28 cellular contexts compared by ENCODE assay signal in the genomic region with DNA sequence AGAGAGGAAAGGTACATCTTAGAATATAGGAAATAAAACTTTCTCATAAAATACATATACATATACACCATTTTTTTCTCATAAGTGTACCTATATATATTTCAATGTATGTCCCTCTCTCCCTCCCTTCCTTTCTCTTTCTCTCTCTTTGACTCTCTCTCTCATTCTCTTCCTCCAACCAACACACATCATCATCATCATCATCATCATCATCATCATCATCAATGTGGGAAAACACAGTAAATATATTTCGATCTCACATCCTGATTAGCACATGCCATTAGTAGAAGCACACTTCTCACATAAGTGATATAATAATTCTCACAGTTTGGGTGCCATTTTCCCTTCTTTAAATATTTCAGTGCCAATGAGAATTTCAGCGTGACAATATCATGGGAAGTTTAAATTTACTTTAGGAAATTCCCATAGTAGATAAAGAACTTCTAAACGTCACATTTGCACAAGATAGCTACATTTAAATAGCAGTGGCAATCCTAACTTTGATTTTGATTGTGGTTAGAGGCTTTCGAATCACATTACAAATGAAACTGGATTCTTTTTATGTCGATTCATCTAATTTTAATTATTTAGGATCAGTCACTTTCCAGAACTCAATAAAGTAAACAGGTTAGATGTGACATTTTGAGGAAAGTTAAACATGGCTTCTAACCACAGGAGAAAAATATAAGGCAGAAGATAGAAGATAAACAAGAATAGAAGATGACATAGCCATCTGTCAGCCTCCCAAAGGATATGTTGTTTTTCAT. TPM values are rescaled to one million over a fixed set of nuclear protein-coding genes. Genes with fewer than 3 reads are reported as not detected.
"Had no signal": no experiment of that assay in that cellular context is flagged by ENCODE, and none has a peak within 500 bp of the region (broad histone marks: within the 10 kb centered on the region; RNA-seq: fewer than 3 reads in every experiment).

No MANE protein-coding gene starts in this region.

- H3K36me3 Mint-ChIP-seq: activated naive CD4-positive, alpha-beta T cell treated with anti-CD3 and anti-CD28 coated beads, Interleukin-2, amount 10 ng/mL, durations not matched to agents 7 days and 5 days; activated naive CD8-positive, alpha-beta T cell treated with anti-CD3 and anti-CD28 coated beads, Interleukin-2, amount 10 ng/mL, durations not matched to agents 7 days and 5 days; brain; naive thymus-derived CD4-positive, alpha-beta T cell; WTC11 had no signal

- H2AFZ ChIP-seq: parathyroid adenoma had no signal

- H3K4me1 ChIP-seq: gastroesophageal sphincter, parathyroid adenoma, psoas muscle, tibial nerve had no signal

- H3K27ac Mint-ChIP-seq: activated CD4-positive, alpha-beta memory T cell treated with anti-CD3 and anti-CD28 coated beads, Interleukin-2, amount 10 ng/mL, durations not matched to agents 7 days and 5 days; activated CD4-positive, alpha-beta T cell treated with anti-CD3 and anti-CD28 coated beads, Interleukin-2, amount 10 ng/mL, durations not matched to agents 7 days and 5 days; activated naive CD4-positive, alpha-beta T cell treated with anti-CD3 and anti-CD28 coated beads, Interleukin-2, amount 10 ng/mL, durations not matched to agents 7 days and 5 days; activated naive CD8-positive, alpha-beta T cell treated with anti-CD3 and anti-CD28 coated beads, Interleukin-2, amount 10 ng/mL, durations not matched to agents 7 days and 5 days; activated T-cell treated with anti-CD3 and anti-CD28 coated beads, Interleukin-2, amount 50 U/mL, for 24 hours; brain; naive thymus-derived CD4-positive, alpha-beta T cell; WTC11 had no signal

- DNase-seq: activated CD4-positive, alpha-beta memory T cell treated with anti-CD3 and anti-CD28 coated beads, Interleukin-2, amount 10 ng/mL, durations not matched to agents 7 days and 5 days; activated CD4-positive, alpha-beta T cell treated with anti-CD3 and anti-CD28 coated beads for 1 hour; activated CD4-positive, alpha-beta T cell treated with anti-CD3 and anti-CD28 coated beads, Interleukin-2, amount 10 ng/mL, durations not matched to agents 7 days and 5 days; activated CD8-positive, alpha-beta memory T cell treated with anti-CD3 and anti-CD28 coated beads, Interleukin-2, amount 50 U/mL, for 48 hours; activated gamma-delta T cell; activated naive CD4-positive, alpha-beta T cell treated with anti-CD3 and anti-CD28 coated beads, Interleukin-2, amount 10 ng/mL, durations not matched to agents 7 days and 5 days; activated naive CD8-positive, alpha-beta T cell treated with anti-CD3 and anti-CD28 coated beads, Interleukin-2, amount 10 ng/mL, durations not matched to agents 7 days and 5 days; activated T-cell treated with anti-CD3 and anti-CD28 coated beads, Interleukin-2, amount 50 U/mL, for 24 hours; dorsolateral prefrontal cortex; effector memory CD4-positive, alpha-beta T cell; head of caudate nucleus; hippocampal formation; left colon; mammary epithelial cell; naive thymus-derived CD4-positive, alpha-beta T cell; psoas muscle; stimulated activated CD4-positive, alpha-beta T cell treated with anti-CD3 and anti-CD28 coated beads, Interleukin-2, amount 100 ng/mL, for 48 hours; stimulated activated naive CD4-positive, alpha-beta T cell treated with Interleukin-2 at 50 U/mL for 16 hours had no signal

- H3K9ac ChIP-seq: parathyroid adenoma had no signal

- ATAC-seq: gastroesophageal sphincter; left colon; naive thymus-derived CD4-positive, alpha-beta T cell; psoas muscle; WTC11 had no signal

- H3K9me3 Mint-ChIP-seq: activated CD4-positive, alpha-beta memory T cell treated with anti-CD3 and anti-CD28 coated beads, Interleukin-2, amount 10 ng/mL, durations not matched to agents 7 days and 5 days; activated CD4-positive, alpha-beta T cell treated with anti-CD3 and anti-CD28 coated beads, Interleukin-2, amount 10 ng/mL, durations not matched to agents 7 days and 5 days; activated naive CD4-positive, alpha-beta T cell treated with anti-CD3 and anti-CD28 coated beads, Interleukin-2, amount 10 ng/mL, durations not matched to agents 7 days and 5 days; activated T-cell treated with anti-CD3 and anti-CD28 coated beads, Interleukin-2, amount 50 U/mL, for 24 hours; WTC11 had no signal

- H3K4me1 Mint-ChIP-seq: activated CD4-positive, alpha-beta memory T cell treated with anti-CD3 and anti-CD28 coated beads, Interleukin-2, amount 10 ng/mL, durations not matched to agents 7 days and 5 days; activated CD4-positive, alpha-beta T cell treated with anti-CD3 and anti-CD28 coated beads, Interleukin-2, amount 10 ng/mL, durations not matched to agents 7 days and 5 days; activated naive CD4-positive, alpha-beta T cell treated with anti-CD3 and anti-CD28 coated beads, Interleukin-2, amount 10 ng/mL, durations not matched to agents 7 days and 5 days; activated naive CD8-positive, alpha-beta T cell treated with anti-CD3 and anti-CD28 coated beads, Interleukin-2, amount 10 ng/mL, durations not matched to agents 7 days and 5 days; brain; WTC11 had no signal

- H3K4me3 ChIP-seq: ascending aorta, cardiac muscle cell, coronary artery, dorsolateral prefrontal cortex, gastroesophageal sphincter, psoas muscle, tibial nerve had no signal

- H3K27ac ChIP-seq: ascending aorta, cardiac muscle cell, coronary artery, dorsolateral prefrontal cortex, gastroesophageal sphincter, parathyroid adenoma, psoas muscle, tibial nerve had no signal

- H3K79me2 ChIP-seq: parathyroid adenoma had no signal

- H3K27me3 ChIP-seq: ascending aorta, cardiac muscle cell, gastroesophageal sphincter, tibial nerve had no signal

- H3K4me3 Mint-ChIP-seq: activated CD4-positive, alpha-beta memory T cell treated with anti-CD3 and anti-CD28 coated beads, Interleukin-2, amount 10 ng/mL, durations not matched to agents 7 days and 5 days; activated CD4-positive, alpha-beta T cell treated with anti-CD3 and anti-CD28 coated beads, Interleukin-2, amount 10 ng/mL, durations not matched to agents 7 days and 5 days; activated naive CD4-positive, alpha-beta T cell treated with anti-CD3 and anti-CD28 coated beads, Interleukin-2, amount 10 ng/mL, durations not matched to agents 7 days and 5 days; activated naive CD8-positive, alpha-beta T cell treated with anti-CD3 and anti-CD28 coated beads, Interleukin-2, amount 10 ng/mL, durations not matched to agents 7 days and 5 days; activated T-cell treated with anti-CD3 and anti-CD28 coated beads, Interleukin-2, amount 50 U/mL, for 24 hours; brain; naive thymus-derived CD4-positive, alpha-beta T cell; WTC11 had no signal

- H3K36me3 ChIP-seq: ascending aorta, cardiac muscle cell, gastroesophageal sphincter, tibial nerve had no signal

- H3K9me3 ChIP-seq: ascending aorta, gastroesophageal sphincter, psoas muscle, tibial nerve had no signal

RNA-seq across cellular contexts. Expression of a gene that starts 33.0 kb away (rescaled TPM):
- total RNA-seq: activated CD4-positive, alpha-beta memory T cell treated with anti-CD3 and anti-CD28 coated beads, Interleukin-2, amount 10 ng/mL, durations not matched to agents 7 days and 5 days; activated CD4-positive, alpha-beta T cell treated with anti-CD3 and anti-CD28 coated beads, Interleukin-2, amount 10 ng/mL, durations not matched to agents 7 days and 5 days; activated naive CD8-positive, alpha-beta T cell treated with anti-CD3 and anti-CD28 coated beads, Interleukin-2, amount 10 ng/mL, durations not matched to agents 7 days and 5 days; mammary epithelial cell; naive thymus-derived CD4-positive, alpha-beta T cell had no signal
- polyA plus RNA-seq: keratinocyte; naive thymus-derived CD4-positive, alpha-beta T cell; neural cell had no signal
